ENCODE assay signal across 1 cellular context in the genomic region with DNA sequence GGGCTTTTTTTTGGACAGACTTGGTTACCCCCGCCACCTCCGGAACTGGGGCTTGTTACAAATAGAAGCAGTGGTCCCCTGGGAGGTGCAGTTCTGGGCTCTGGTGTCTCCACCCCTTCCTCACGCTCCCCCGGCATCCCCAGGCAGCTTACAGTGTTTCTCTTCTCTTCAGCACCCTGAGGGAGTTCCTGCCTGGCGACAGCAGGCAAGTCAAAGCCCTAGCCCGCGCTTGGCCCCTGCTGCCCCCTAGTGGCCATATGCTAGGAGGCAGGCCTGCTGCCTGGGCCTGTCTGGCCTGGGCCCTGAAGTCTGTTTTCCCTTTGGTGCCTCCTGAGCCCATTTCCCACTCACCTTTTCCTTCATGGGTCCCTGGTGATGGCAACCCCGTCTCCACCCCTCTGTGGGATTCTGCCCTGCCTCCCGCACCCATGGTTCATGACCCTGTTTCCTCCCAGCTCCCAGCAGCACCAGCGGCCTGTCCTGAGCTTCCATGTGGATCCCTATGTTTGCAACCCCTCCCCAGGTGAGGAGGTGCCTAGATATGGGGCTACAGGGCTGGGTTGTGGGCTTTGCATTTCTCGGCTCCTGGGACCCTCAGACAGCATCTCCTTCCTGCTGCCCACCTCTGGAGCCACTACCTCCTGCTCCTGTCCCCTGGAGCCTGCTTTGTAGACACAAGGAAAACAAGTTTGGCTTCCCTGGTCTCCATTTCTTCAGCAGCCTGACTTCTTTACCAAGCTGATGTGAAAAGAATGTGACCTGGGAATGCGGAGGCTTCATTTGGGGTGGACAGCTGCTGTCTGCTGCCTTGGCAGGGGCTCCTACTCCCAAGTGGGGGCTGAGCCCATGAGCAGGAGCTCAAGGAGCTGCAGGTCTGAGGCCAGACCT.
TF ChIP-seq lines count a peak whose summit lies in the region.

No MANE protein-coding gene starts in this region.

TF ChIP-seq in WTC11, 78 proteins besides CTCF, POLR2A, EP300 and RAD21 (continued from another document):
- TF ChIP-seq, protein P1, sequence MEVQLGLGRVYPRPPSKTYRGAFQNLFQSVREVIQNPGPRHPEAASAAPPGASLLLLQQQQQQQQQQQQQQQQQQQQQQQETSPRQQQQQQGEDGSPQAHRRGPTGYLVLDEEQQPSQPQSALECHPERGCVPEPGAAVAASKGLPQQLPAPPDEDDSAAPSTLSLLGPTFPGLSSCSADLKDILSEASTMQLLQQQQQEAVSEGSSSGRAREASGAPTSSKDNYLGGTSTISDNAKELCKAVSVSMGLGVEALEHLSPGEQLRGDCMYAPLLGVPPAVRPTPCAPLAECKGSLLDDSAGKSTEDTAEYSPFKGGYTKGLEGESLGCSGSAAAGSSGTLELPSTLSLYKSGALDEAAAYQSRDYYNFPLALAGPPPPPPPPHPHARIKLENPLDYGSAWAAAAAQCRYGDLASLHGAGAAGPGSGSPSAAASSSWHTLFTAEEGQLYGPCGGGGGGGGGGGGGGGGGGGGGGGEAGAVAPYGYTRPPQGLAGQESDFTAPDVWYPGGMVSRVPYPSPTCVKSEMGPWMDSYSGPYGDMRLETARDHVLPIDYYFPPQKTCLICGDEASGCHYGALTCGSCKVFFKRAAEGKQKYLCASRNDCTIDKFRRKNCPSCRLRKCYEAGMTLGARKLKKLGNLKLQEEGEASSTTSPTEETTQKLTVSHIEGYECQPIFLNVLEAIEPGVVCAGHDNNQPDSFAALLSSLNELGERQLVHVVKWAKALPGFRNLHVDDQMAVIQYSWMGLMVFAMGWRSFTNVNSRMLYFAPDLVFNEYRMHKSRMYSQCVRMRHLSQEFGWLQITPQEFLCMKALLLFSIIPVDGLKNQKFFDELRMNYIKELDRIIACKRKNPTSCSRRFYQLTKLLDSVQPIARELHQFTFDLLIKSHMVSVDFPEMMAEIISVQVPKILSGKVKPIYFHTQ (CRISPR knock-in tag; IDR thresholded peaks at IDR 0.05), result peak; percentile 32; the same call in 1 of the 2 replicates
